Comparison of ENCODE assay signal across 15 cellular contexts in the genomic region with DNA sequence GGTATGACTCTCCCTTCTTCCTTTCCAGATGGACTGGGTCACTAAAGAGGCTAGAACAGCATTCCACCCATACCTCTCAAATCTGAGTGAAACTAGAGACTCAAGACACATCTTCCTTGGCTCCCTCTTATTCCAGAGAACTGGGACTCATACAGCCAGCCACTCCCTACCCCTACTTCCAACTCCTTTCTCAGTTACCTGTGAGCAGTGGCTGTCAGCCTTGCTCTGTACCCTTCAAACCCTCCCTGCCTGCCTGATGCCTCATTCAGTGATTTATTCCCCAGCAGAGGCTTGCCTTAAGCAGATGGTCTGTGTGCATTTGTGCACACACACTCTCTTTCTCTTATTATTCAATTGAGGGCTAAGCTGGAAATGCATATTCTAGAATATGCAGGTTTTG. TPM values are rescaled to one million over a fixed set of nuclear protein-coding genes. Genes with fewer than 3 reads are reported as not detected.
"Had no signal": no experiment of that assay in that cellular context is flagged by ENCODE, and none has a peak within 500 bp of the region (broad histone marks: within the 10 kb centered on the region; RNA-seq: fewer than 3 reads in every experiment).

No MANE protein-coding gene starts in this region.

- H3K27ac ChIP-seq: pancreas had no signal

- H3K4me3 ChIP-seq: esophagus muscularis mucosa, pancreas had no signal

- H3K27me3 Mint-ChIP-seq: activated naive CD4-positive, alpha-beta T cell treated with anti-CD3 and anti-CD28 coated beads, Interleukin-2, amount 50 U/mL, for 24 hours; memory B cell had no signal

- H3K27me3 ChIP-seq: esophagus muscularis mucosa, pancreas had no signal

- H3K27ac Mint-ChIP-seq: activated naive CD4-positive, alpha-beta T cell treated with anti-CD3 and anti-CD28 coated beads, Interleukin-2, amount 50 U/mL, for 24 hours had no signal

- DNase-seq: activated CD4-positive, alpha-beta T cell treated with anti-CD3 and anti-CD28 coated beads, Interleukin-2, amount 50 U/mL, for 4 hours; activated CD4-positive, CD25-positive, alpha-beta regulatory T cell treated with anti-CD3 and anti-CD28 coated beads, Interleukin-2, amount 50 U/mL, for 72 hours; activated effector memory CD4-positive, alpha-beta T cell treated with Interleukin-2 at 50 U/mL for 16 hours; activated T-cell treated with anti-CD3 and anti-CD28 coated beads, Interleukin-2, amount 50 U/mL, for 1 hour; amygdala; dermis blood vessel endothelial cell; pancreas; T-helper 2 cell had no signal

- ATAC-seq: left lobe of liver, pancreas had no signal

- H3K4me3 Mint-ChIP-seq: activated naive CD4-positive, alpha-beta T cell treated with anti-CD3 and anti-CD28 coated beads, Interleukin-2, amount 50 U/mL, for 24 hours; memory B cell had no signal

- H3K9me3 Mint-ChIP-seq: activated naive CD4-positive, alpha-beta T cell treated with anti-CD3 and anti-CD28 coated beads, Interleukin-2, amount 50 U/mL, for 24 hours; memory B cell; neural crest cell had no signal

- H3K9me3 ChIP-seq: esophagus muscularis mucosa, pancreas had no signal

RNA-seq across cellular contexts. Expression of gene GPR84, which starts 14.6 kb away (rescaled TPM):
- total RNA-seq: fibroblast of villous mesenchyme, left lobe of liver, neural crest cell, skeletal muscle tissue had no signal

RNA-seq across cellular contexts. Expression of gene NFE2, which starts 48.8 kb away (rescaled TPM):
- total RNA-seq: dermis blood vessel endothelial cell, neural crest cell had no signal
